Comparison of ENCODE assay signal across 2 cellular contexts in genomic region chr1:5974631-5975030, GRCh38.
TF ChIP-seq lines count a peak whose summit lies in the region.

No MANE protein-coding gene starts in this region.

TF ChIP-seq in HepG2, 621 proteins besides CTCF, POLR2A, EP300 and RAD21 (continued from another document):
- TF ChIP-seq MXD3 (CRISPR knock-in tag; IDR thresholded peaks at IDR 0.05) (no peak), PHB2 (IDR thresholded peaks at IDR 0.05; ENCODE audit: partially characterized antibody) (no peak), RBFOX2 (IDR thresholded peaks at IDR 0.05; ENCODE audit: low read depth, low read length) (no peak), SKI (IDR thresholded peaks at IDR 0.05; ENCODE audit: partially characterized antibody) (no peak)

TF ChIP-seq in WTC11, 78 proteins besides CTCF, POLR2A, EP300 and RAD21 (continued from another document):
- TF ChIP-seq AFF4 (CRISPR knock-in tag; IDR thresholded peaks at IDR 0.05; ENCODE audit: borderline replicate concordance) (no peak), GRHL2 (CRISPR knock-in tag; IDR thresholded peaks at IDR 0.05; ENCODE audit: insufficient replicate concordance, severe bottlenecking) (no peak), ZNF281 (CRISPR knock-in tag; IDR thresholded peaks at IDR 0.05) (no peak), CBFB (CRISPR knock-in tag; IDR thresholded peaks at IDR 0.05; ENCODE audit: low read depth) (no peak), FOXJ3 (CRISPR knock-in tag; IDR thresholded peaks at IDR 0.05; ENCODE audit: borderline replicate concordance) (no peak), MLX (CRISPR knock-in tag; IDR thresholded peaks at IDR 0.05) (no peak), SMAD4 (CRISPR knock-in tag; IDR thresholded peaks at IDR 0.05) (no peak), CREB1 (CRISPR knock-in tag; IDR thresholded peaks at IDR 0.05) (no peak), NFYB (CRISPR knock-in tag; conservative IDR thresholded peaks at IDR 0.05; ENCODE audit: low read depth) (no peak), ESRRA (CRISPR knock-in tag; IDR thresholded peaks at IDR 0.05; ENCODE audit: borderline replicate concordance) (no peak)
TF ChIP-seq in WTC11: peak in this region for 0.
